Comparison of ENCODE assay signal across 11 cellular contexts in the genomic region with DNA sequence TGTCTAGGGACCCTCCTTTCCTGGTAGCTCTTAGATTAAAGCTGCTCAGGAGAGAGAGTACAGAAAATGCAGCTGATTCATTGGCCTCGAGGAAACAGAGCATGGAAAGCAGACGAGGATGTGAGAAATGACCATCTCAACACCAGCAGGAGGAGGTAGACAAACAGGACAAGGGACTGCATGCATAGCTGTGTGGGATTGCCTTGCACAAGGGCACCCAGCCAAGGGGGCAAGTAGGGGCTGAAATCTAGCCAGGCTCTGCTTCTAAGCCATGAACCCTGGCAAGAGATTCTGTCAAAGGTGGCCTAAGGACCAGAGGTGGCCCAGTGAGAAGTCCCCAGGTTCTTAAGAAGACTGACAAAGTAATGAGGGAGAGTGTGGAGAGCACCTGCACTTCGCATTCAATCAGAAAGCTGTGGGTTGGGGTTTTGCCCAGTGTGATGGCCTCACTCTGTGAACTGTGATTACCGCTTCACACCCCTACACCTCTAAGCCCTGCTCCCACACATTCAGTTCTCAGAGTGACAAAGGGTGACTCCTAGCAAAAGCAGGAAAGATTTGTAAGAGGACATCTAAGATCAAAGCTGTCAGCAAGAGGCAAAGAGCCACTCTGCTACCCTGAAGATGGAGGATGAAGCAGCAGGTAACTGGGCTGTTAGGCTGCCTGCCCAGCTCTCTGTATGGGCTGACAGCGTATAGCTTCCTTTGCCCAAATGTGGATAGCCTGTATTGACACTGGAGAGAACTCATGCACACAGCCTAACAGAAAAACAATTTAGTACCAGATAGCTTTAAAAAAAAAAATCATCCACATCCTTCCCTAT.
DNase-seq lines count a peak whose midpoint lies in the region; ATAC-seq, FAIRE-seq and TF ChIP-seq lines count a peak whose summit lies in the region.
"Had no signal": no experiment of that assay in that cellular context is flagged by ENCODE, and none has a peak within 500 bp of the region (broad histone marks: within the 10 kb centered on the region; RNA-seq: fewer than 3 reads in every experiment).

No MANE protein-coding gene starts in this region.

- intact Hi-C loops in GM12878 (cut with micrococcal nuclease; ENCODE audit: unreplicated experiment) = loop anchor here (2.0 kb wide), 1 partner anchor 31 kb away; no protein-coding TSS in a partner anchor

- peak; percentile 73 to 81; a peak in 2 of 4 replicates for TF ChIP-seq EP300 in GM12878 (IDR thresholded peaks at IDR 0.05; ENCODE audit: borderline replicate concordance in 1 of 2, control insufficient read depth in 1 of 2, low read depth in 2 of 2, low read length in 2 of 2)

- in situ Hi-C loops in GM12878 (cut with MboI) = no loop called here

- TF ChIP-seq CTCF in GM10248 (IDR thresholded peaks at IDR 0.05; ENCODE audit: control extremely low read depth, extremely low read depth, low read depth, missing control alignments) (no peak), GM12878 (IDR thresholded peaks at IDR 0.05 in 2 of 3, conservative IDR thresholded peaks at IDR 0.05 in 1 of 3; ENCODE audit: control insufficient read depth in 2 of 3, extremely low read depth in 1 of 3, insufficient read depth in 1 of 3, low read depth in 3 of 3, low read length in 3 of 3) (no peak)

- RAD21 ChIA-PET in GM12878 (lab: Charles Lee; ENCODE audit: unreplicated experiment) = interaction anchor here (0.6 to 9.1 kb wide), 34 partner anchors 10 to 275 kb away, joined by 3 to 157 read pairs (median 6); no protein-coding TSS in a partner anchor

- no peak overlapping the region for H3K27ac ChIP-seq in GM12878 (ENCODE audit: control insufficient read depth, insufficient read depth)
- H3K27ac ChIP-seq: SK-N-MC had no signal

- peak; percentile 60 for DNase-seq in GM10248 (ENCODE audit: extremely low spot score)
- DNase-seq in GM12878 (ENCODE audit: low read depth, low spot score) = no peak
- DNase-seq in NCI-H2171 treated with DMSO at 0.1 percent for 48 hours (lab: John Stamatoyannopoulos, UW) = no peak
- no peak for DNase-seq in DMS153 (lab: John Stamatoyannopoulos, UW)
- no peak for DNase-seq in NCI-H524 treated with DMSO at 0.1 percent for 48 hours (lab: John Stamatoyannopoulos, UW)
- no peak for DNase-seq in cerebellum (ENCODE audit: low spot score)
- DNase-seq: Calu3, NCI-H510A had no signal

- H3K9ac ChIP-seq in GM12878 (ENCODE audit: control insufficient read depth, insufficient read depth, low read length) = no peak overlapping the region

- H3K4me3 ChIP-seq in GM12878 = no peak overlapping the region
- H3K4me3 ChIP-seq: SK-N-MC had no signal

- H2AFZ ChIP-seq in GM12878 (ENCODE audit: control insufficient read depth, low read depth, low read length) = no peak overlapping the region

- H3K27me3 ChIP-seq in GM12878 (replicated peaks in 1 of 2; ENCODE audit: control insufficient read depth in 2 of 2, insufficient read depth in 2 of 2, low read length in 1 of 2) = no peaks in the 10 kb centered on the region

- no peaks in the 10 kb centered on the region for H4K20me1 ChIP-seq in GM12878 (ENCODE audit: control insufficient read depth, insufficient read depth)

- no TSS peak for BruUV-seq in GM12878 (replicated peaks; lab: Mats Ljungman, UMichigan)

- no peaks in the 10 kb centered on the region for H3K79me2 ChIP-seq in GM12878 (ENCODE audit: control insufficient read depth, insufficient read depth, low read length)

- WGBS in GM12878 (ENCODE audit: insufficient coverage, insufficient replicate concordance, low lambda C conversion rate, missing lambda C conversion rate) = 18% methylated on average over 5 of the region's 5 CpGs

- SMC1A ChIA-PET in GM12878 (lab: Charles Lee; ENCODE audit: uncharacterized antibody, unreplicated experiment) = interaction anchor here (0.6 to 12.2 kb wide), 45 partner anchors 10 to 602 kb away, joined by 3 to 168 read pairs (median 4); no protein-coding TSS in a partner anchor

- H3K4me2 ChIP-seq in GM12878 (ENCODE audit: control insufficient read depth, insufficient read depth) = peak overlapping the region; percentile 17

- no peak for TF ChIP-seq POLR2A in GM12878 (IDR thresholded peaks at IDR 0.05; ENCODE audit: low read depth, low read length)

- TF ChIP-seq RAD21 in GM12878 (IDR thresholded peaks at IDR 0.05; ENCODE audit: insufficient read depth, low read depth, low read length) = no peak

- H3K36me3 ChIP-seq in GM12878 (ENCODE audit: control insufficient read depth in 2 of 2, insufficient read depth in 2 of 2, low read length in 1 of 2) = no peaks in the 10 kb centered on the region

- ATAC-seq in GM19023 (IDR thresholded peaks at IDR 0.05; ENCODE audit: unreplicated experiment) (peak; percentile 88), HG03039 (IDR thresholded peaks at IDR 0.05; ENCODE audit: unreplicated experiment) (peak; percentile 59), GM12878 (peak; percentile 92)

- no peaks in the 10 kb centered on the region for H3K9me3 ChIP-seq in GM12878 (replicated peaks; ENCODE audit: control insufficient read depth, insufficient read depth, low read length)

- CTCF ChIA-PET in GM10248 (lab: Yijun Ruan, JAX) = interaction anchor here (0.9 to 5.7 kb wide), 20 partner anchors 9 to 246 kb away, joined by 3 to 22 read pairs (median 4); no protein-coding TSS in a partner anchor
- CTCF ChIA-PET in GM12878 (lab: Yijun Ruan, JAX) = interaction anchor here (0.6 to 11.9 kb wide), 21 partner anchors 8 to 705 kb away, joined by 3 to 109 read pairs (median 3); no protein-coding TSS in a partner anchor

- POLR2A ChIA-PET in GM10248 (lab: Yijun Ruan, JAX) (interaction anchor here (0.6 to 1.8 kb wide), 3 partner anchors 31 to 435 kb away, joined by 3 to 8 read pairs (median 4); no protein-coding TSS in a partner anchor), GM12878 (lab: Charles Lee) (interaction anchor here (0.5 to 5.0 kb wide), 16 partner anchors 17 to 246 kb away, joined by 3 to 25 read pairs (median 4); no protein-coding TSS in a partner anchor)

- FAIRE-seq in GM12878 (lab: Jason Lieb, UNC) = no peak

- H3K4me1 ChIP-seq in GM12878 (ENCODE audit: control insufficient read depth, insufficient read depth, low read length) = peaks cover 14% of the 10 kb centered on the region

TF ChIP-seq in GM12878, 131 proteins besides CTCF, POLR2A, EP300 and RAD21 (continues in another document):
- TF ChIP-seq CHD2 (IDR thresholded peaks at IDR 0.05; ENCODE audit: borderline replicate concordance, low read depth, low read length) (peak; percentile 29; the same call in 1 of the 2 replicates), BACH1 (IDR thresholded peaks at IDR 0.05; ENCODE audit: borderline replicate concordance) (peak; percentile 74; the same call in 1 of the 2 replicates), SP1 (IDR thresholded peaks at IDR 0.05; ENCODE audit: low read depth, low read length) (peak; percentile 17), EGR1 (IDR thresholded peaks at IDR 0.05; ENCODE audit: borderline replicate concordance in 1 of 2, low read depth in 2 of 2, low read length in 2 of 2) (no peak), KLF5 (IDR thresholded peaks at IDR 0.05; ENCODE audit: partially characterized antibody) (no peak), SMAD1 (IDR thresholded peaks at IDR 0.05; ENCODE audit: low read depth, partially characterized antibody) (peak; percentile 52), ATF7 (IDR thresholded peaks at IDR 0.05; ENCODE audit: low read depth) (peak; percentile 68), IKZF1 (conservative IDR thresholded peaks at IDR 0.05) (peak; percentile 81), ZNF207 (IDR thresholded peaks at IDR 0.05; ENCODE audit: borderline replicate concordance) (no peak), JUNB (IDR thresholded peaks at IDR 0.05) (peak; percentile 28; the same call in 1 of the 2 replicates)
- TF ChIP-seq, protein P1, sequence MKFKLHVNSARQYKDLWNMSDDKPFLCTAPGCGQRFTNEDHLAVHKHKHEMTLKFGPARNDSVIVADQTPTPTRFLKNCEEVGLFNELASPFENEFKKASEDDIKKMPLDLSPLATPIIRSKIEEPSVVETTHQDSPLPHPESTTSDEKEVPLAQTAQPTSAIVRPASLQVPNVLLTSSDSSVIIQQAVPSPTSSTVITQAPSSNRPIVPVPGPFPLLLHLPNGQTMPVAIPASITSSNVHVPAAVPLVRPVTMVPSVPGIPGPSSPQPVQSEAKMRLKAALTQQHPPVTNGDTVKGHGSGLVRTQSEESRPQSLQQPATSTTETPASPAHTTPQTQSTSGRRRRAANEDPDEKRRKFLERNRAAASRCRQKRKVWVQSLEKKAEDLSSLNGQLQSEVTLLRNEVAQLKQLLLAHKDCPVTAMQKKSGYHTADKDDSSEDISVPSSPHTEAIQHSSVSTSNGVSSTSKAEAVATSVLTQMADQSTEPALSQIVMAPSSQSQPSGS (IDR thresholded peaks at IDR 0.05; ENCODE audit: low read length) = peak; percentile 78; the same call in 1 of the 2 replicates
- TF ChIP-seq, protein P2, sequence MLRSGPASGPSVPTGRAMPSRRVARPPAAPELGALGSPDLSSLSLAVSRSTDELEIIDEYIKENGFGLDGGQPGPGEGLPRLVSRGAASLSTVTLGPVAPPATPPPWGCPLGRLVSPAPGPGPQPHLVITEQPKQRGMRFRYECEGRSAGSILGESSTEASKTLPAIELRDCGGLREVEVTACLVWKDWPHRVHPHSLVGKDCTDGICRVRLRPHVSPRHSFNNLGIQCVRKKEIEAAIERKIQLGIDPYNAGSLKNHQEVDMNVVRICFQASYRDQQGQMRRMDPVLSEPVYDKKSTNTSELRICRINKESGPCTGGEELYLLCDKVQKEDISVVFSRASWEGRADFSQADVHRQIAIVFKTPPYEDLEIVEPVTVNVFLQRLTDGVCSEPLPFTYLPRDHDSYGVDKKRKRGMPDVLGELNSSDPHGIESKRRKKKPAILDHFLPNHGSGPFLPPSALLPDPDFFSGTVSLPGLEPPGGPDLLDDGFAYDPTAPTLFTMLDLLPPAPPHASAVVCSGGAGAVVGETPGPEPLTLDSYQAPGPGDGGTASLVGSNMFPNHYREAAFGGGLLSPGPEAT (IDR thresholded peaks at IDR 0.05; ENCODE audit: low read depth) = peak; percentile 80
- TF ChIP-seq, protein P3, sequence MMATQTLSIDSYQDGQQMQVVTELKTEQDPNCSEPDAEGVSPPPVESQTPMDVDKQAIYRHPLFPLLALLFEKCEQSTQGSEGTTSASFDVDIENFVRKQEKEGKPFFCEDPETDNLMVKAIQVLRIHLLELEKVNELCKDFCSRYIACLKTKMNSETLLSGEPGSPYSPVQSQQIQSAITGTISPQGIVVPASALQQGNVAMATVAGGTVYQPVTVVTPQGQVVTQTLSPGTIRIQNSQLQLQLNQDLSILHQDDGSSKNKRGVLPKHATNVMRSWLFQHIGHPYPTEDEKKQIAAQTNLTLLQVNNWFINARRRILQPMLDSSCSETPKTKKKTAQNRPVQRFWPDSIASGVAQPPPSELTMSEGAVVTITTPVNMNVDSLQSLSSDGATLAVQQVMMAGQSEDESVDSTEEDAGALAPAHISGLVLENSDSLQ (IDR thresholded peaks at IDR 0.05) = peak; percentile 57
